Comparison of ENCODE assay signal across 32 cellular contexts in the genomic region with DNA sequence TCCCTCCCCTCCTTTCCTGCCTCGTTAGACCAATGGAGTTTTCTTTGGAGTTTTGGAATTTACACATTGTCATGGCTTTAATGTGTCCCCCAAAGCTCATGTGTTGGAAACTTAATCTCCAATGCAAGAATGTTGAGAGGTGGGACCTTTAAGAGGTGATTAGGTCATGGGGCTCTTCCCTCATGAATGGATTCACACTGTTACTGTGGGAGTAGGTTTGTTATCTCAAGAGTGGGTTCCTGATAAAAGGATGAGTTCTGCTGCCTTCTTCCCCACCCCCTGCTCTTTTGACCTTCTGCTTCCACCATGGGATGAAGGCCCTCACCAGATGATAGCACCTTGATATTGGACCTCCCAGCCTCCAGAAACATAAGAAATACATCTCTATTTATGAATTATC. TPM values are rescaled to one million over a fixed set of nuclear protein-coding genes. Genes with fewer than 3 reads are reported as not detected.
DNase-seq lines count a peak whose midpoint lies in the region; ATAC-seq, FAIRE-seq and TF ChIP-seq lines count a peak whose summit lies in the region.
"Had no signal": no experiment of that assay in that cellular context is flagged by ENCODE, and none has a peak within 500 bp of the region (broad histone marks: within the 10 kb centered on the region; RNA-seq: fewer than 3 reads in every experiment).

No MANE protein-coding gene starts in this region.

- H3K4me1 ChIP-seq in mesendoderm (ENCODE audit: control insufficient read depth, low read depth, low read length) (no peaks in the 10 kb centered on the region), ovary (ENCODE audit: insufficient read depth) (no peaks in the 10 kb centered on the region)
- H3K4me1 ChIP-seq: BLaER1 had no signal

- no peaks in the 10 kb centered on the region for H3K4me1 Mint-ChIP-seq in activated naive CD4-positive, alpha-beta T cell treated with anti-CD3 and anti-CD28 coated beads, Interleukin-2, amount 10 ng/mL, durations not matched to agents 7 days and 5 days
- no peaks in the 10 kb centered on the region for H3K4me1 Mint-ChIP-seq in activated naive CD4-positive, alpha-beta T cell treated with anti-CD3 and anti-CD28 coated beads for 36 hours (ENCODE audit: low read depth)
- H3K4me1 Mint-ChIP-seq: CD14-positive monocyte; CD4-positive, alpha-beta memory T cell; CD4-positive, CD25-positive, alpha-beta regulatory T cell; CD8-positive, alpha-beta memory T cell had no signal

- H2BK120ac ChIP-seq in mesendoderm (ENCODE audit: low read depth, low read length), result no peak overlapping the region

- DNase-seq in activated naive CD4-positive, alpha-beta T cell treated with anti-CD3 and anti-CD28 coated beads, Interleukin-2, amount 10 ng/mL, durations not matched to agents 7 days and 5 days, result no peak
- no peak for DNase-seq in activated naive CD4-positive, alpha-beta T cell treated with anti-CD3 and anti-CD28 coated beads for 36 hours
- DNase-seq in OCI-M1 (lab: John Stamatoyannopoulos, UW), result peak; percentile 3
- DNase-seq in bronchial epithelial cell (ENCODE audit: low read depth), result no peak
- DNase-seq in mesendoderm, result peak; percentile 72
- no peak for DNase-seq in GM19240 (ENCODE audit: insufficient read length, low spot score)
- DNase-seq in ovary, result no peak
- DNase-seq: 8988T; ACHN; BE2C; C1 segment of cervical spinal cord; CD4-positive, alpha-beta memory T cell; CD4-positive, CD25-positive, alpha-beta regulatory T cell; CD8-positive, alpha-beta memory T cell; COR-L47; DMS 273 treated with DMSO at 0.1 percent for 48 hours; DMS153; DMS53; DMS79; DND-41; EL; GDM1 had no signal

- FAIRE-seq in bronchial epithelial cell (lab: Jason Lieb, UNC), result peak; percentile 62
- FAIRE-seq: A204.1, GM12891, GM19239 had no signal

- no peak overlapping the region for H3K4me3 Mint-ChIP-seq in activated naive CD4-positive, alpha-beta T cell treated with anti-CD3 and anti-CD28 coated beads, Interleukin-2, amount 10 ng/mL, durations not matched to agents 7 days and 5 days
- no peak overlapping the region for H3K4me3 Mint-ChIP-seq in activated naive CD4-positive, alpha-beta T cell treated with anti-CD3 and anti-CD28 coated beads for 36 hours
- H3K4me3 Mint-ChIP-seq: CD14-positive monocyte; CD4-positive, alpha-beta memory T cell; CD4-positive, CD25-positive, alpha-beta regulatory T cell; CD8-positive, alpha-beta memory T cell had no signal

- H3K9me3 ChIP-seq in ovary, result no peaks in the 10 kb centered on the region
- H3K9me3 ChIP-seq: BE2C, BLaER1 had no signal

- no peak overlapping the region for H3K23ac ChIP-seq in mesendoderm (ENCODE audit: low read length)

- no CpG with 5 or more reads among the region's 1 CpG for WGBS in mesendoderm (ENCODE audit: extremely low coverage, insufficient coverage, low lambda C conversion rate)
- WGBS in ovary, 3 donors, result 51 to 72% (median 59%) methylated on average over 1 of the region's 1 CpG

- intact Hi-C loops in activated naive CD4-positive, alpha-beta T cell treated with anti-CD3 and anti-CD28 coated beads for 36 hours (cut with micrococcal nuclease), result no loop called here
- intact Hi-C loops in ovary (cut with DNase I), result no loop called here

- H3K4me3 ChIP-seq in bronchial epithelial cell (ENCODE audit: low read depth, low read length), result no peak overlapping the region
- no peak overlapping the region for H3K4me3 ChIP-seq in mesendoderm (ENCODE audit: low read length)
- no peak overlapping the region for H3K4me3 ChIP-seq in ovary
- H3K4me3 ChIP-seq: BLaER1 had no signal

- H3K27ac Mint-ChIP-seq in activated naive CD4-positive, alpha-beta T cell treated with anti-CD3 and anti-CD28 coated beads, Interleukin-2, amount 10 ng/mL, durations not matched to agents 7 days and 5 days, result peak overlapping the region; percentile 42
- no peak overlapping the region for H3K27ac Mint-ChIP-seq in activated naive CD4-positive, alpha-beta T cell treated with anti-CD3 and anti-CD28 coated beads for 36 hours
- H3K27ac Mint-ChIP-seq: CD14-positive monocyte; CD4-positive, alpha-beta memory T cell; CD4-positive, CD25-positive, alpha-beta regulatory T cell; CD8-positive, alpha-beta memory T cell had no signal

- no peaks in the 10 kb centered on the region for H3K9me3 Mint-ChIP-seq in activated naive CD4-positive, alpha-beta T cell treated with anti-CD3 and anti-CD28 coated beads, Interleukin-2, amount 10 ng/mL, durations not matched to agents 7 days and 5 days
- no peaks in the 10 kb centered on the region for H3K9me3 Mint-ChIP-seq in activated naive CD4-positive, alpha-beta T cell treated with anti-CD3 and anti-CD28 coated beads for 36 hours
- H3K9me3 Mint-ChIP-seq: CD14-positive monocyte; CD4-positive, alpha-beta memory T cell; CD8-positive, alpha-beta memory T cell had no signal

- H3K56ac ChIP-seq in mesendoderm (ENCODE audit: low read length), result no peak overlapping the region

- TF ChIP-seq POLR2A in ovary (IDR thresholded peaks at IDR 0.05), result no peak

- H3K79me2 ChIP-seq in mesendoderm (ENCODE audit: control insufficient read depth, insufficient read depth, low read length), result no peaks in the 10 kb centered on the region

- no peak overlapping the region for H3K9ac ChIP-seq in mesendoderm (ENCODE audit: low read length)
- H3K9ac ChIP-seq: BLaER1 had no signal

- no peaks in the 10 kb centered on the region for H3K36me3 ChIP-seq in bronchial epithelial cell (ENCODE audit: control insufficient read depth, insufficient read depth, low read length)
- H3K36me3 ChIP-seq in mesendoderm (ENCODE audit: control insufficient read depth, insufficient read depth, low read length), result no peaks in the 10 kb centered on the region
- H3K36me3 ChIP-seq in ovary, result no peaks in the 10 kb centered on the region
- H3K36me3 ChIP-seq: BE2C, BLaER1 had no signal

- H4K8ac ChIP-seq in mesendoderm (ENCODE audit: low read depth, low read length), result no peak overlapping the region

- H3K18ac ChIP-seq in mesendoderm (ENCODE audit: low read length), result no peak overlapping the region

- no peaks in the 10 kb centered on the region for H3K36me3 Mint-ChIP-seq in activated naive CD4-positive, alpha-beta T cell treated with anti-CD3 and anti-CD28 coated beads, Interleukin-2, amount 10 ng/mL, durations not matched to agents 7 days and 5 days
- peaks cover 1% of the 10 kb centered on the region for H3K36me3 Mint-ChIP-seq in activated naive CD4-positive, alpha-beta T cell treated with anti-CD3 and anti-CD28 coated beads for 36 hours (ENCODE audit: low read depth)
- H3K36me3 Mint-ChIP-seq: CD14-positive monocyte; CD4-positive, CD25-positive, alpha-beta regulatory T cell had no signal

- H2BK15ac ChIP-seq in mesendoderm (replicated peaks; ENCODE audit: low read depth), result no peak overlapping the region

- CTCF ChIA-PET in activated naive CD4-positive, alpha-beta T cell treated with anti-CD3 and anti-CD28 coated beads, Interleukin-2, amount 10 ng/mL, durations not matched to agents 7 days and 5 days (lab: Charles Lee), result no interaction called here
- CTCF ChIA-PET in activated naive CD4-positive, alpha-beta T cell treated with anti-CD3 and anti-CD28 coated beads for 36 hours (lab: Charles Lee), result no interaction called here

- no peak for ATAC-seq in HG03135 (IDR thresholded peaks at IDR 0.05; ENCODE audit: unreplicated experiment)

- TF ChIP-seq CTCF in bronchial epithelial cell (IDR thresholded peaks at IDR 0.05; ENCODE audit: insufficient read depth, low read length, severe bottlenecking), result no peak
- TF ChIP-seq CTCF in ovary (IDR thresholded peaks at IDR 0.05), result no peak

- no peak overlapping the region for H3K27ac ChIP-seq in mesendoderm (ENCODE audit: low read depth, low read length)
- H3K27ac ChIP-seq in ovary, result no peak overlapping the region
- H3K27ac ChIP-seq: BLaER1 had no signal

- H3K4me2 ChIP-seq in mesendoderm (ENCODE audit: low read length), result no peak overlapping the region
- H3K4me2 ChIP-seq: BLaER1 had no signal

- H3K27me3 Mint-ChIP-seq in activated naive CD4-positive, alpha-beta T cell treated with anti-CD3 and anti-CD28 coated beads, Interleukin-2, amount 10 ng/mL, durations not matched to agents 7 days and 5 days, result peaks cover 12% of the 10 kb centered on the region
- peaks cover 1% of the 10 kb centered on the region for H3K27me3 Mint-ChIP-seq in activated naive CD4-positive, alpha-beta T cell treated with anti-CD3 and anti-CD28 coated beads for 36 hours (ENCODE audit: low read depth)
- H3K27me3 Mint-ChIP-seq: CD4-positive, alpha-beta memory T cell had no signal

- no peaks in the 10 kb centered on the region for H3K79me1 ChIP-seq in mesendoderm (ENCODE audit: low read length)

- H3K27me3 ChIP-seq in bronchial epithelial cell (ENCODE audit: control insufficient read depth, insufficient read depth, low read length), result no peaks in the 10 kb centered on the region
- H3K27me3 ChIP-seq in mesendoderm (ENCODE audit: insufficient read depth, low read length, poor library complexity), result no peaks in the 10 kb centered on the region
- H3K27me3 ChIP-seq in ovary, result no peaks in the 10 kb centered on the region
- H3K27me3 ChIP-seq: BE2C, BLaER1 had no signal

- no peak overlapping the region for H4K5ac ChIP-seq in mesendoderm (ENCODE audit: low read length)

- H2BK5ac ChIP-seq in mesendoderm (ENCODE audit: low read length), result no peak overlapping the region

- H3K4ac ChIP-seq in mesendoderm (ENCODE audit: low read depth, low read length), result no peak overlapping the region

- no peak for TF ChIP-seq EP300 in ovary (IDR thresholded peaks at IDR 0.05)

- no peak overlapping the region for H2AK5ac ChIP-seq in mesendoderm (ENCODE audit: low read length)

RNA-seq across cellular contexts. Expression of a gene that starts 16.8 kb away (rescaled TPM):
- total RNA-seq in activated naive CD4-positive, alpha-beta T cell treated with anti-CD3 and anti-CD28 coated beads for 36 hours, result 100 to 1,000 TPM; 181 to 183 TPM
- total RNA-seq in bronchial epithelial cell (414 and 422 TPM in 2 replicates), ovary (100 to 1,000 TPM; 457 to 960 (median 603) TPM)
- polyA plus RNA-seq in mesendoderm (2013, experiment 1 of 2), result 337 TPM
- 337 TPM for polyA plus RNA-seq in mesendoderm (2013, experiment 2 of 2)
- polyA plus RNA-seq in ovary, result 100 to 1,000 TPM; 730 to 773 TPM

RNA-seq across cellular contexts. Expression of a gene that starts 41.0 kb away (rescaled TPM):
- under 1 TPM in 1 of 2 experiments, not detected in 1; 0.31 TPM for total RNA-seq in activated naive CD4-positive, alpha-beta T cell treated with anti-CD3 and anti-CD28 coated beads for 36 hours
- total RNA-seq in bronchial epithelial cell (not detected in 2 replicates), ovary (1 to 10 TPM in 2 of 7 donors, under 1 TPM in 4, not detected in 1; 0.35 to 1.1 (median 0.60) TPM)
- polyA plus RNA-seq in mesendoderm (2013, experiment 1 of 2), result 0.56 TPM
- 0.36 TPM for polyA plus RNA-seq in mesendoderm (2013, experiment 2 of 2)
- under 1 TPM; 0.58 to 0.85 TPM for polyA plus RNA-seq in ovary
- total RNA-seq: A673; CD4-positive, alpha-beta memory T cell; CD4-positive, CD25-positive, alpha-beta regulatory T cell; CD8-positive, alpha-beta memory T cell; Daoy; G401 had no signal
- polyA plus RNA-seq: AG04450; CD14-positive monocyte; CD8-positive, alpha-beta memory T cell had no signal

RNA-seq across cellular contexts. Expression of a gene that starts 41.0 kb away (rescaled TPM):
- 1 to 10 TPM; 6.9 to 7.1 TPM for total RNA-seq in activated naive CD4-positive, alpha-beta T cell treated with anti-CD3 and anti-CD28 coated beads for 36 hours
- 10.5 and 11.3 TPM in 2 replicates for total RNA-seq in bronchial epithelial cell
- 4.3 TPM for polyA plus RNA-seq in mesendoderm (2013, experiment 1 of 2)
- 4.4 TPM for polyA plus RNA-seq in mesendoderm (2013, experiment 2 of 2)
- 100 to 1,000 TPM; 112 to 525 (median 234) TPM for total RNA-seq in ovary
- polyA plus RNA-seq in ovary, result 100 to 1,000 TPM; 156 to 304 TPM

Comparison
In these comparisons a context has a peak if more than half of its experiments do, and no peak if none do; other contexts are left out.
1. DNase-seq: peak in OCI-M1 (single experiment) and mesendoderm (single experiment); none in activated naive CD4-positive, alpha-beta T cell treated with anti-CD3 and anti-CD28 coated beads, Interleukin-2, amount 10 ng/mL, durations not matched to agents 7 days and 5 days (single experiment), activated naive CD4-positive, alpha-beta T cell treated with anti-CD3 and anti-CD28 coated beads for 36 hours (single experiment), bronchial epithelial cell (single experiment), GM19240 (single experiment) and ovary (0 of 5).